ENCODE assay signal across 11 cellular contexts in the genomic region with DNA sequence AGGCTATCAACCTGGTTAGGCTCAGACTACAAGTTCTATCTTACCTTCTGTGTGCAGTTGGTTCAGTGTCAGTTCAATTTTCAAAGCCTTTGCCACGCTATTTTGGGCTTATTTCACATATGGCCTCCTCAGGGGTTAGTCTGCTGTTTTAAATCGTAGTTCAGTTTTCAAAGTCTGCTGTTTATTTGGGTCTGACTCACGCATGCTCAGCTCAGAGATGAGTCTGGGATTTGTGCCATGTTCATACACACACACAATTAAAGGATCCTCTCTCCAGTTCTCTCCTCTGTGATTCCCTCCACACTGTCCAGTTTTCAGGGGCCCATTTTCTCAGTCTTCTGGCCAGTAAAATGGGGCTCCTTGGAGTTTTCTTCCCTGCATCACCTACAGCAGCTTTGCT. TPM values are rescaled to one million over a fixed set of nuclear protein-coding genes. Genes with fewer than 3 reads are reported as not detected.
DNase-seq lines count a peak whose midpoint lies in the region; TF ChIP-seq lines count a peak whose summit lies in the region.
"Had no signal": no experiment of that assay in that cellular context is flagged by ENCODE, and none has a peak within 500 bp of the region (broad histone marks: within the 10 kb centered on the region; RNA-seq: fewer than 3 reads in every experiment).

No MANE protein-coding gene starts in this region.

- peaks cover 20% of the 10 kb centered on the region for H3K27me3 ChIP-seq in adrenal gland
- H3K27me3 ChIP-seq: spleen had no signal

- H3K4me3 ChIP-seq in adrenal gland (no peak overlapping the region), retinal pigment epithelial cell (ENCODE audit: low read length) (no peak overlapping the region)
- H3K4me3 ChIP-seq: spleen had no signal

- H3K9me3 Mint-ChIP-seq in immature natural killer cell (no peaks in the 10 kb centered on the region), glutamatergic neuron (ENCODE audit: unreplicated experiment) (no peaks in the 10 kb centered on the region)
- H3K9me3 Mint-ChIP-seq: activated T-cell treated with anti-CD3 and anti-CD28 coated beads, Interleukin-2, amount 50 U/mL, for 4 hours had no signal

- DNase-seq in GM04504 (ENCODE audit: low read depth) (peak; percentile 68), adrenal gland (peak; percentile 24 to 56 (median 39)), glomerular visceral epithelial cell (ENCODE audit: extremely low spot score) (peak; percentile 12), retinal pigment epithelial cell (ENCODE audit: low read depth) (peak; percentile 2), immature natural killer cell (no peak), HT-29 (ENCODE audit: low spot score) (no peak), GDM1 (lab: John Stamatoyannopoulos, UW) (no peak), glutamatergic neuron (no peak)
- DNase-seq: activated T-cell treated with anti-CD3 and anti-CD28 coated beads, Interleukin-2, amount 50 U/mL, for 4 hours; Karpas-422; spleen had no signal

- H3K4me1 Mint-ChIP-seq in immature natural killer cell: no peaks in the 10 kb centered on the region
- no peaks in the 10 kb centered on the region for H3K4me1 Mint-ChIP-seq in glutamatergic neuron (ENCODE audit: low read depth, unreplicated experiment)

- H3K4me3 Mint-ChIP-seq in immature natural killer cell (no peak overlapping the region), glutamatergic neuron (ENCODE audit: unreplicated experiment) (no peak overlapping the region)
- H3K4me3 Mint-ChIP-seq: activated T-cell treated with anti-CD3 and anti-CD28 coated beads, Interleukin-2, amount 50 U/mL, for 4 hours had no signal

- TF ChIP-seq POLR2A in adrenal gland (IDR thresholded peaks at IDR 0.05): no peak

- no peak for TF ChIP-seq CTCF in adrenal gland (IDR thresholded peaks at IDR 0.05)
- TF ChIP-seq CTCF in retinal pigment epithelial cell (conservative IDR thresholded peaks at IDR 0.05; ENCODE audit: low read depth, low read length): no peak
- TF ChIP-seq CTCF in glutamatergic neuron (IDR thresholded peaks at IDR 0.05; ENCODE audit: partially characterized antibody, unreplicated experiment): no peak

- H3K27me3 Mint-ChIP-seq in immature natural killer cell (ENCODE audit: low read depth in 3 of 3): peaks cover 0 to 2% (median 0%) of the 10 kb centered on the region in 3 donors
- no peaks in the 10 kb centered on the region for H3K27me3 Mint-ChIP-seq in glutamatergic neuron (ENCODE audit: unreplicated experiment)

- no peaks in the 10 kb centered on the region for H3K36me3 ChIP-seq in adrenal gland (replicated peaks in 1 of 2)
- H3K36me3 ChIP-seq: spleen had no signal

- WGBS in adrenal gland, 4 donors: 24 to 34% (median 26%) methylated on average over 3 of the region's 3 CpGs

- H3K4me1 ChIP-seq in adrenal gland (replicated peaks in 1 of 2): no peaks in the 10 kb centered on the region
- H3K4me1 ChIP-seq: spleen had no signal

- H3K36me3 Mint-ChIP-seq in immature natural killer cell (peaks cover 0 to 7% (median 0%) of the 10 kb centered on the region in 3 donors), glutamatergic neuron (ENCODE audit: unreplicated experiment) (no peaks in the 10 kb centered on the region)

- H3K9me3 ChIP-seq in adrenal gland (replicated peaks in 1 of 3): no peaks in the 10 kb centered on the region
- H3K9me3 ChIP-seq: spleen had no signal

- H3K27ac Mint-ChIP-seq in immature natural killer cell (no peak overlapping the region), glutamatergic neuron (ENCODE audit: unreplicated experiment) (no peak overlapping the region)

- intact Hi-C loops in adrenal gland (cut with DNase I): no loop called here

- peak overlapping the region in 1 of 5 donors; percentile 43 for H3K27ac ChIP-seq in adrenal gland
- H3K27ac ChIP-seq: spleen had no signal

RNA-seq across cellular contexts. Expression of a gene that starts 32.2 kb away (rescaled TPM):
- total RNA-seq in adrenal gland (10 to 100 TPM; 27.9 to 58.6 (median 46.9) TPM), glutamatergic neuron (ENCODE audit: unreplicated experiment) (33.9 TPM)
- polyA plus RNA-seq in adrenal gland (10 to 100 TPM in 2 of 3 donors, 1 to 10 TPM in 1; 8.1 to 12.5 (median 11.9) TPM), immature natural killer cell (10 to 100 TPM; 27.6 to 46.7 (median 38.6) TPM)
- total RNA-seq in HT-29 (2014; rRNA removed; shearing (Covaris generic)): 10.5 and 11.9 TPM in 2 replicates

Comparison
In these comparisons a context has a peak if more than half of its experiments do, and no peak if none do; other contexts are left out.
1. DNase-seq: peak in GM04504 (single experiment), adrenal gland (7 of 7), glomerular visceral epithelial cell (single experiment) and retinal pigment epithelial cell (single experiment); none in immature natural killer cell (0 of 3), HT-29 (single experiment), GDM1 (single experiment) and glutamatergic neuron (single experiment).